In the genomic region with DNA sequence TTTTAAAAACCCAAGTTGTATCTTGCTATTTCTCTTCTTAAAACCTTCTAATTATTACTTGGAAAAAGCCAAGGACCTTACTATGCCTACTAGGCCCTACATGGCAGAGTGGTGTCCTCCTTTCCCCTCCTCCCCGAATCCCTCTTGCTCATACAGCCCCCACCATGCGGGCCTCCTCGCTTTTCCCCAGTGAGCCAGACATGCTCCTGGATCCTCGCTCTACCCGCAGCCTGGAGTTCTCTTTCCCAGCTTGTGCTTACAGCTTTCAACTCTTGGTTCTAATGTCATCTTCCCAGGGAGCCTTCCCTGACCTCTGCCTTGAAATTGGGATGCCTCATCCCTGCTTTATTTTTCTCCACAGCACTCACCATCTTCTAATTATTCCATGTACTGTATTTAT, we compare ENCODE assay signal across 22 cellular contexts.
DNase-seq lines count a peak whose midpoint lies in the region; ATAC-seq, FAIRE-seq and TF ChIP-seq lines count a peak whose summit lies in the region.
"Had no signal": no experiment of that assay in that cellular context is flagged by ENCODE, and none has a peak within 500 bp of the region (broad histone marks: within the 10 kb centered on the region; RNA-seq: fewer than 3 reads in every experiment).

No MANE protein-coding gene starts in this region.

- H3K36me3 ChIP-seq in endodermal cell (ENCODE audit: control insufficient read depth, insufficient read depth, low read length) = no peaks in the 10 kb centered on the region
- H3K36me3 ChIP-seq: BLaER1 treated with 17β-estradiol and CSF1 and Interleukin-3, amounts not matched to agents 10 nM and 100 nM had no signal

- peak; percentile 4 for DNase-seq in activated naive CD8-positive, alpha-beta T cell treated with anti-CD3 and anti-CD28 coated beads, Interleukin-2, amount 10 ng/mL, durations not matched to agents 7 days and 5 days
- DNase-seq in activated naive CD8-positive, alpha-beta T cell treated with anti-CD3 and anti-CD28 coated beads, Interleukin-2, amount 50 U/mL, for 24 hours = no peak
- DNase-seq in endodermal cell (peak; percentile 13), neural crest cell (ENCODE audit: low read depth, low spot score) (no peak), osteocyte (ENCODE audit: extremely low spot score, unreplicated experiment) (no peak), GM12892 (ENCODE audit: insufficient read length) (no peak)
- DNase-seq: AML-193; Caco-2; Calu3; CD4-positive, alpha-beta T cell; CD8-positive, alpha-beta T cell; GF-D8 had no signal

- 90 to 95% methylated on average over 3 to 5 of the region's 5 CpGs for WGBS in endodermal cell (ENCODE audit: insufficient coverage in 1 of 2, insufficient read length in 1 of 2), 2 experiments

- ATAC-seq in activated naive CD8-positive, alpha-beta T cell treated with anti-CD3 and anti-CD28 coated beads, Interleukin-2, amount 10 ng/mL, durations not matched to agents 7 days and 5 days (ENCODE audit: low read depth) = no peak
- ATAC-seq in activated naive CD8-positive, alpha-beta T cell treated with anti-CD3 and anti-CD28 coated beads, Interleukin-2, amount 50 U/mL, for 24 hours = no peak
- ATAC-seq in GM21717 (IDR thresholded peaks at IDR 0.05; ENCODE audit: unreplicated experiment) = no peak
- ATAC-seq: A549; CD8-positive, alpha-beta T cell had no signal

- no peak overlapping the region for H3K4me3 Mint-ChIP-seq in activated naive CD8-positive, alpha-beta T cell treated with anti-CD3 and anti-CD28 coated beads, Interleukin-2, amount 10 ng/mL, durations not matched to agents 7 days and 5 days
- no peak overlapping the region for H3K4me3 Mint-ChIP-seq in activated naive CD8-positive, alpha-beta T cell treated with anti-CD3 and anti-CD28 coated beads, Interleukin-2, amount 50 U/mL, for 24 hours
- H3K4me3 Mint-ChIP-seq in endodermal cell = no peak overlapping the region
- no peak overlapping the region for H3K4me3 Mint-ChIP-seq in neural crest cell
- no peak overlapping the region for H3K4me3 Mint-ChIP-seq in osteocyte (ENCODE audit: unreplicated experiment)
- H3K4me3 Mint-ChIP-seq: B cell; CD4-positive, alpha-beta T cell; CD8-positive, alpha-beta T cell had no signal

- no peak overlapping the region for H3K27ac ChIP-seq in endodermal cell (ENCODE audit: low read depth, low read length)
- H3K27ac ChIP-seq: 22Rv1; A549; BLaER1 treated with 17β-estradiol and CSF1 and Interleukin-3, amounts not matched to agents 10 nM and 100 nM; C4-2B had no signal

- no peak overlapping the region for H3K27ac Mint-ChIP-seq in activated naive CD8-positive, alpha-beta T cell treated with anti-CD3 and anti-CD28 coated beads, Interleukin-2, amount 10 ng/mL, durations not matched to agents 7 days and 5 days
- no peak overlapping the region for H3K27ac Mint-ChIP-seq in activated naive CD8-positive, alpha-beta T cell treated with anti-CD3 and anti-CD28 coated beads, Interleukin-2, amount 50 U/mL, for 24 hours
- no peak overlapping the region for H3K27ac Mint-ChIP-seq in endodermal cell
- H3K27ac Mint-ChIP-seq in neural crest cell (ENCODE audit: unreplicated experiment) = peak overlapping the region; percentile 9
- H3K27ac Mint-ChIP-seq in osteocyte (ENCODE audit: unreplicated experiment) = no peak overlapping the region
- H3K27ac Mint-ChIP-seq: B cell; CD4-positive, alpha-beta T cell; CD8-positive, alpha-beta T cell had no signal

- no peak for FAIRE-seq in GM12892 (lab: Jason Lieb, UNC)
- FAIRE-seq: A549, D721Med, G401.6, GM12891, GM18507 had no signal

- peaks cover 11% of the 10 kb centered on the region for H3K4me1 ChIP-seq in endodermal cell (ENCODE audit: control insufficient read depth, insufficient read depth, low read length)
- H3K4me1 ChIP-seq: A549; BLaER1 treated with 17β-estradiol and CSF1 and Interleukin-3, amounts not matched to agents 10 nM and 100 nM; Caco-2 had no signal

- H3K27me3 ChIP-seq in endodermal cell (ENCODE audit: control insufficient read depth, insufficient read depth, low read length, poor library complexity, severe bottlenecking) = peaks cover 26% of the 10 kb centered on the region
- H3K27me3 ChIP-seq: BLaER1 treated with 17β-estradiol and CSF1 and Interleukin-3, amounts not matched to agents 10 nM and 100 nM had no signal

- POLR2A ChIA-PET in activated naive CD8-positive, alpha-beta T cell treated with anti-CD3 and anti-CD28 coated beads, Interleukin-2, amount 10 ng/mL, durations not matched to agents 7 days and 5 days (lab: Charles Lee) = no interaction called here

- H3K4me3 ChIP-seq in endodermal cell (ENCODE audit: low read length) = no peak overlapping the region
- H3K4me3 ChIP-seq: A549; BLaER1 treated with 17β-estradiol and CSF1 and Interleukin-3, amounts not matched to agents 10 nM and 100 nM had no signal

- H3K27me3 Mint-ChIP-seq in activated naive CD8-positive, alpha-beta T cell treated with anti-CD3 and anti-CD28 coated beads, Interleukin-2, amount 10 ng/mL, durations not matched to agents 7 days and 5 days = peaks cover 29% of the 10 kb centered on the region
- H3K27me3 Mint-ChIP-seq in activated naive CD8-positive, alpha-beta T cell treated with anti-CD3 and anti-CD28 coated beads, Interleukin-2, amount 50 U/mL, for 24 hours = peaks cover 13% of the 10 kb centered on the region
- H3K27me3 Mint-ChIP-seq in endodermal cell (ENCODE audit: insufficient read depth) (peaks cover 56% of the 10 kb centered on the region), neural crest cell (ENCODE audit: low read depth) (no peaks in the 10 kb centered on the region), osteocyte (ENCODE audit: unreplicated experiment) (peaks cover 51% of the 10 kb centered on the region)
- H3K27me3 Mint-ChIP-seq: CD4-positive, alpha-beta T cell had no signal

- H3K9ac ChIP-seq in endodermal cell (ENCODE audit: extremely low read depth, low read length, poor library complexity, severe bottlenecking) = no peak overlapping the region
- H3K9ac ChIP-seq: BLaER1 treated with 17β-estradiol and CSF1 and Interleukin-3, amounts not matched to agents 10 nM and 100 nM had no signal

- no peaks in the 10 kb centered on the region for H3K36me3 Mint-ChIP-seq in activated naive CD8-positive, alpha-beta T cell treated with anti-CD3 and anti-CD28 coated beads, Interleukin-2, amount 10 ng/mL, durations not matched to agents 7 days and 5 days
- H3K36me3 Mint-ChIP-seq in activated naive CD8-positive, alpha-beta T cell treated with anti-CD3 and anti-CD28 coated beads, Interleukin-2, amount 50 U/mL, for 24 hours (ENCODE audit: low read depth) = no peaks in the 10 kb centered on the region
- H3K36me3 Mint-ChIP-seq in endodermal cell (ENCODE audit: low read depth) (no peaks in the 10 kb centered on the region), neural crest cell (ENCODE audit: low read depth) (no peaks in the 10 kb centered on the region), osteocyte (ENCODE audit: unreplicated experiment) (no peaks in the 10 kb centered on the region)
- H3K36me3 Mint-ChIP-seq: CD8-positive, alpha-beta T cell had no signal

- TF ChIP-seq CTCF in endodermal cell (conservative IDR thresholded peaks at IDR 0.05) (no peak), neural crest cell (conservative IDR thresholded peaks at IDR 0.05) (no peak), osteocyte (IDR thresholded peaks at IDR 0.05) (no peak)

- no peaks in the 10 kb centered on the region for H3K9me3 Mint-ChIP-seq in activated naive CD8-positive, alpha-beta T cell treated with anti-CD3 and anti-CD28 coated beads, Interleukin-2, amount 10 ng/mL, durations not matched to agents 7 days and 5 days
- H3K9me3 Mint-ChIP-seq in activated naive CD8-positive, alpha-beta T cell treated with anti-CD3 and anti-CD28 coated beads, Interleukin-2, amount 50 U/mL, for 24 hours = no peaks in the 10 kb centered on the region
- H3K9me3 Mint-ChIP-seq in endodermal cell (no peaks in the 10 kb centered on the region), neural crest cell (peaks cover 2% of the 10 kb centered on the region), osteocyte (ENCODE audit: unreplicated experiment) (no peaks in the 10 kb centered on the region)
- H3K9me3 Mint-ChIP-seq: CD4-positive, alpha-beta T cell; CD8-positive, alpha-beta T cell had no signal

- H3K4me1 Mint-ChIP-seq in activated naive CD8-positive, alpha-beta T cell treated with anti-CD3 and anti-CD28 coated beads, Interleukin-2, amount 10 ng/mL, durations not matched to agents 7 days and 5 days = no peaks in the 10 kb centered on the region
- H3K4me1 Mint-ChIP-seq in activated naive CD8-positive, alpha-beta T cell treated with anti-CD3 and anti-CD28 coated beads, Interleukin-2, amount 50 U/mL, for 24 hours = peaks cover 3% of the 10 kb centered on the region
- peaks cover 20% of the 10 kb centered on the region for H3K4me1 Mint-ChIP-seq in endodermal cell
- peaks cover 15% of the 10 kb centered on the region for H3K4me1 Mint-ChIP-seq in neural crest cell
- peaks cover 8% of the 10 kb centered on the region for H3K4me1 Mint-ChIP-seq in osteocyte (ENCODE audit: unreplicated experiment)

- no peaks in the 10 kb centered on the region for H3K9me3 ChIP-seq in endodermal cell (ENCODE audit: control insufficient read depth, low read length)
- H3K9me3 ChIP-seq: A549; BLaER1 treated with 17β-estradiol and CSF1 and Interleukin-3, amounts not matched to agents 10 nM and 100 nM; Caco-2 had no signal

- no peak for TF ChIP-seq POLR2A in GM12892 (IDR thresholded peaks at IDR 0.05; ENCODE audit: low read depth, low read length)

Comparison
In these comparisons a context has a peak if more than half of its experiments do, and no peak if none do; other contexts are left out.
1. DNase-seq: peak in activated naive CD8-positive, alpha-beta T cell treated with anti-CD3 and anti-CD28 coated beads, Interleukin-2, amount 10 ng/mL, durations not matched to agents 7 days and 5 days (single experiment) and endodermal cell (single experiment); none in activated naive CD8-positive, alpha-beta T cell treated with anti-CD3 and anti-CD28 coated beads, Interleukin-2, amount 50 U/mL, for 24 hours (single experiment), neural crest cell (single experiment), osteocyte (single experiment) and GM12892 (single experiment).